In the genomic region with DNA sequence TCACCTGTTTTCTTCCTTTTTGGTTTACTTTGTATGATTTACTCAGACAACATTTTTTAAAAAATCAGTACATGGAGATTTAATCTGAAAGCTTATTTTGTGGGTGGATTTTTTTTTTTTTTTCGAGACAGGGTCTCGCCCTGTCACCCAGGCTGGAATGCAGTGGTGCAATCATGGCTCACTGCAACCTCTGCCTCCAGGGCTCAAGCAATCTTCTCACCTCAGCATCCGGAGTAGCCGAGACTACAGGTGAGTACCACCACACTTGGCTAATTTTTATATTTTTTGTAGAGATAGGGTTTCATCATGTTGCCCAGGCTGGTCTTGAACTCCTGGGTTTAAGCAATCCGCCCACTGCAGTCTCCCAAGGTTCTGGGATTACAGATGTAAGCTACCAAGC, we compare ENCODE assay signal across 12 cellular contexts. TPM values are rescaled to one million over a fixed set of nuclear protein-coding genes. Genes with fewer than 3 reads are reported as not detected.
DNase-seq lines count a peak whose midpoint lies in the region; ATAC-seq, FAIRE-seq and TF ChIP-seq lines count a peak whose summit lies in the region.
"Had no signal": no experiment of that assay in that cellular context is flagged by ENCODE, and none has a peak within 500 bp of the region (broad histone marks: within the 10 kb centered on the region; RNA-seq: fewer than 3 reads in every experiment).

No MANE protein-coding gene starts in this region.

- peak overlapping the region; percentile 71 for H3K27ac Mint-ChIP-seq in activated naive CD4-positive, alpha-beta T cell treated with anti-CD3 and anti-CD28 coated beads, Interleukin-2, amount 50 U/mL, for 24 hours
- H3K27ac Mint-ChIP-seq in activated T-helper 17 cell treated with anti-CD3 and anti-CD28 coated beads, Interleukin-2, amount 50 U/mL, for 72 hours: peak overlapping the region; percentile 100

- no peak overlapping the region for H2AFZ ChIP-seq in HepG2 (ENCODE audit: low read length)

- in situ Hi-C loops in HepG2 (cut with HindIII; ENCODE audit: extremely low pct_ligation_motif_present, low pct_unique_long_range_greater_than_20kb): no loop called here

- intact Hi-C loops in HepG2 (cut with micrococcal nuclease; ENCODE audit: unreplicated experiment) (loop anchor here (10.0 kb wide), 1 partner anchor 132 kb away; a partner anchor contains a TSS), tibial artery (cut with DNase I; ENCODE audit: low total_unique reads) (no loop called here)

- TF ChIP-seq CTCF in HepG2 (CRISPR knock-in tag; IDR thresholded peaks at IDR 0.05) (no peak), tibial artery (IDR thresholded peaks at IDR 0.05) (no peak)

- CTCF ChIA-PET in HepG2 (lab: Yijun Ruan, JAX; ENCODE audit: low intra/inter-chr PET ratio, low total read pairs): no interaction called here

- H3K36me3 ChIP-seq in HepG2 (replicated peaks in 1 of 2; ENCODE audit: control insufficient read depth in 1 of 2, insufficient read depth in 2 of 2, low read length in 2 of 2) (peaks cover 7 to 44% of the 10 kb centered on the region in 2 experiments; a peak in 4 of 5 replicates), tibial artery (peaks cover 18 to 47% (median 30%) of the 10 kb centered on the region in 3 donors)

- H3K4me3 ChIP-seq in HepG2 (replicated peaks in 1 of 3; ENCODE audit: insufficient read depth in 1 of 3, low read depth in 2 of 3, low read length in 3 of 3): peak overlapping the region in 2 of 3 experiments; percentile 88; a peak in 3 of 6 replicates
- H3K4me3 ChIP-seq in tibial artery: no peak overlapping the region
- H3K4me3 ChIP-seq: cardiac muscle cell had no signal

- no peak for DNase-seq in activated naive CD4-positive, alpha-beta T cell treated with anti-CD3 and anti-CD28 coated beads, Interleukin-2, amount 50 U/mL, for 16 hours
- DNase-seq in HepG2 (ENCODE audit: low spot score) (no peak), tibial artery (no peak), dedifferentiated amniotic fluid mesenchymal stem cell (ENCODE audit: extremely low spot score) (no peak), activated gamma-delta T cell (lab: John Stamatoyannopoulos, UW) (no peak)
- DNase-seq in activated CD8-positive, alpha-beta memory T cell treated with anti-CD3 and anti-CD28 coated beads for 24 hours: no peak
- DNase-seq: AML-193, NCI-H1694 had no signal

- no peaks in the 10 kb centered on the region; a peak in 1 of 5 replicates for H3K27me3 ChIP-seq in HepG2 (ENCODE audit: control insufficient read depth in 1 of 2, insufficient read depth in 2 of 2, low read length in 2 of 2)
- no peaks in the 10 kb centered on the region for H3K27me3 ChIP-seq in tibial artery
- H3K27me3 ChIP-seq: cardiac muscle cell had no signal

- peaks cover 74% of the 10 kb centered on the region for H3K79me2 ChIP-seq in HepG2 (ENCODE audit: insufficient read depth, low read length)

- H4K20me1 ChIP-seq in HepG2 (ENCODE audit: insufficient read depth, low read length): peaks cover 5% of the 10 kb centered on the region; the same call in 1 of the 2 replicates

- peak overlapping the region; percentile 84 for H3K4me2 ChIP-seq in HepG2 (ENCODE audit: low read depth, low read length)

- H3K4me1 ChIP-seq in HepG2 (ENCODE audit: insufficient read depth, low read length) (peaks cover 81% of the 10 kb centered on the region), tibial artery (peaks cover 0 to 44% (median 23%) of the 10 kb centered on the region in 4 donors)

- H3K4me1 Mint-ChIP-seq in activated naive CD4-positive, alpha-beta T cell treated with anti-CD3 and anti-CD28 coated beads, Interleukin-2, amount 50 U/mL, for 24 hours: peaks cover 79% of the 10 kb centered on the region
- H3K4me1 Mint-ChIP-seq in activated T-helper 17 cell treated with anti-CD3 and anti-CD28 coated beads, Interleukin-2, amount 50 U/mL, for 72 hours: peaks cover 60% of the 10 kb centered on the region

- peaks cover 31% of the 10 kb centered on the region for H3K36me3 Mint-ChIP-seq in activated naive CD4-positive, alpha-beta T cell treated with anti-CD3 and anti-CD28 coated beads, Interleukin-2, amount 50 U/mL, for 24 hours
- H3K36me3 Mint-ChIP-seq in activated T-helper 17 cell treated with anti-CD3 and anti-CD28 coated beads, Interleukin-2, amount 50 U/mL, for 72 hours (ENCODE audit: low read depth): peaks cover 79% of the 10 kb centered on the region

- no TSS peak for BruUV-seq in HepG2 (replicated peaks; lab: Mats Ljungman, UMichigan)

- no peak for TF ChIP-seq RAD21 in HepG2 (CRISPR knock-in tag; IDR thresholded peaks at IDR 0.05)

- ATAC-seq in activated T-helper 17 cell treated with anti-CD3 and anti-CD28 coated beads, Interleukin-2, amount 50 U/mL, for 72 hours (replicated peaks): no peak
- no peak for ATAC-seq in HepG2

- H3K9ac ChIP-seq in HepG2 (ENCODE audit: insufficient read depth, low read depth, low read length): no peak overlapping the region

- H3K27ac ChIP-seq in HepG2 (ENCODE audit: extremely low read length, insufficient read depth, low read length): peak overlapping the region; percentile 90
- H3K27ac ChIP-seq in tibial artery: peak overlapping the region; percentile 4 to 97
- H3K27ac ChIP-seq: cardiac muscle cell had no signal

- H3K9me3 ChIP-seq in HepG2 (ENCODE audit: low read length): no peaks in the 10 kb centered on the region
- no peaks in the 10 kb centered on the region for H3K9me3 ChIP-seq in tibial artery

- TF ChIP-seq EP300 in HepG2 (IDR thresholded peaks at IDR 0.05; ENCODE audit: low read depth in 2 of 2, low read length in 2 of 2) (no peak), HepG2 (CRISPR knock-in tag; IDR thresholded peaks at IDR 0.05; ENCODE audit: borderline replicate concordance) (no peak)

- H3K9me3 Mint-ChIP-seq in activated naive CD4-positive, alpha-beta T cell treated with anti-CD3 and anti-CD28 coated beads, Interleukin-2, amount 50 U/mL, for 24 hours: no peaks in the 10 kb centered on the region
- H3K9me3 Mint-ChIP-seq in activated T-helper 17 cell treated with anti-CD3 and anti-CD28 coated beads, Interleukin-2, amount 50 U/mL, for 72 hours: peaks cover 3% of the 10 kb centered on the region

- WGBS in HepG2 (ENCODE audit: low lambda C conversion rate): 64% methylated on average over 5 of the region's 5 CpGs

- peak overlapping the region; percentile 63 for H3K4me3 Mint-ChIP-seq in activated naive CD4-positive, alpha-beta T cell treated with anti-CD3 and anti-CD28 coated beads, Interleukin-2, amount 50 U/mL, for 24 hours
- peak overlapping the region; percentile 100 for H3K4me3 Mint-ChIP-seq in activated T-helper 17 cell treated with anti-CD3 and anti-CD28 coated beads, Interleukin-2, amount 50 U/mL, for 72 hours

- POLR2A ChIA-PET in HepG2 (lab: Yijun Ruan, JAX): interaction anchor here (1.4 to 6.7 kb wide), 4 partner anchors 18 to 30 kb away, joined by 6 to 59 read pairs (median 40); a partner anchor contains a TSS

- no peak for FAIRE-seq in HepG2 (lab: Jason Lieb, UNC)

- H3K27me3 Mint-ChIP-seq in activated naive CD4-positive, alpha-beta T cell treated with anti-CD3 and anti-CD28 coated beads, Interleukin-2, amount 50 U/mL, for 24 hours: no peaks in the 10 kb centered on the region
- H3K27me3 Mint-ChIP-seq in activated T-helper 17 cell treated with anti-CD3 and anti-CD28 coated beads, Interleukin-2, amount 50 U/mL, for 72 hours: no peaks in the 10 kb centered on the region

- no peak for TF ChIP-seq POLR2A in HepG2 (IDR thresholded peaks at IDR 0.05; ENCODE audit: insufficient read depth in 1 of 2, low read depth in 2 of 2, low read length in 2 of 2)

RNA-seq across cellular contexts. Expression of a gene that starts 2.5 kb away (rescaled TPM):
- 100 to 1,000 TPM; 226 to 258 TPM for total RNA-seq in activated T-helper 17 cell treated with anti-CD3 and anti-CD28 coated beads, Interleukin-2, amount 50 U/mL, for 72 hours
- total RNA-seq in HepG2 (2016; rRNA removed; fragmentation: Illumina TruSeq; extraction: Trizol): 300 and 418 TPM in 2 replicates
- total RNA-seq in HepG2 (2016; cell fraction: cytosol; rRNA removed; fragmentation: Illumina TruSeq; extraction: Trizol; ENCODE audit: low read depth): 151 and 179 TPM in 2 replicates
- 301 and 437 TPM in 2 replicates for total RNA-seq in HepG2 (2016; cell fraction: insoluble cytoplasmic fraction; rRNA removed; fragmentation: Illumina TruSeq; extraction: Trizol)
- 192 and 211 TPM in 2 replicates for total RNA-seq in HepG2 (2016; cell fraction: membrane; rRNA removed; fragmentation: Illumina TruSeq; extraction: Trizol)
- total RNA-seq in HepG2 (2016; cell fraction: nucleus; rRNA removed; fragmentation: Illumina TruSeq; extraction: Trizol): 110 and 113 TPM in 2 replicates
- polyA plus RNA-seq in HepG2 (2011; rRNA removed): 152 and 228 TPM in 2 replicates
- 147 and 153 TPM in 2 replicates for polyA plus RNA-seq in HepG2 (2011; cell fraction: cytosol; rRNA removed)
- polyA plus RNA-seq in HepG2 (2011; cell fraction: nucleus; rRNA removed): 37.4 and 37.5 TPM in 2 replicates
- 165 and 247 TPM in 2 replicates for polyA plus RNA-seq in HepG2 (2012)
- polyA plus RNA-seq in HepG2 (2016; cell fraction: cytosol; fragmentation: Illumina TruSeq; extraction: Trizol; ENCODE audit: low read depth): 177 and 202 TPM in 2 replicates
- polyA plus RNA-seq in HepG2 (2016; cell fraction: insoluble cytoplasmic fraction; fragmentation: Illumina TruSeq; extraction: Trizol; ENCODE audit: low read depth): 365 and 402 TPM in 2 replicates
- 152 and 182 TPM in 2 replicates for polyA plus RNA-seq in HepG2 (2016; cell fraction: membrane; fragmentation: Illumina TruSeq; extraction: Trizol; ENCODE audit: low read depth)
- polyA plus RNA-seq in HepG2 (2016; cell fraction: nucleus; fragmentation: Illumina TruSeq; extraction: Trizol; ENCODE audit: insufficient read depth, low read depth): 148 and 165 TPM in 2 replicates
- polyA minus RNA-seq in HepG2 (2011; rRNA and poly(A)+ RNA removed; ENCODE audit: low replicate concordance): 30.9 and 42.9 TPM in 2 replicates
- polyA minus RNA-seq in HepG2 (2011; cell fraction: cytosol; rRNA and poly(A)+ RNA removed): 56.1 and 62.9 TPM in 2 replicates
- 58.7 and 65.3 TPM in 2 replicates for polyA minus RNA-seq in HepG2 (2011; cell fraction: nucleus; rRNA and poly(A)+ RNA removed)

RNA-seq across cellular contexts. Expression of a gene that starts 11.7 kb away (rescaled TPM):
- 1 to 10 TPM in 1 of 2 donors, under 1 TPM in 1; 0.28 to 1.4 TPM for total RNA-seq in activated T-helper 17 cell treated with anti-CD3 and anti-CD28 coated beads, Interleukin-2, amount 50 U/mL, for 72 hours
- 2.1 and 3.4 TPM in 2 replicates for total RNA-seq in HepG2 (2016; rRNA removed; fragmentation: Illumina TruSeq; extraction: Trizol)
- 0.61 and 0.97 TPM in 2 replicates for total RNA-seq in HepG2 (2016; cell fraction: cytosol; rRNA removed; fragmentation: Illumina TruSeq; extraction: Trizol; ENCODE audit: low read depth)
- 1.9 and 2.5 TPM in 2 replicates for total RNA-seq in HepG2 (2016; cell fraction: insoluble cytoplasmic fraction; rRNA removed; fragmentation: Illumina TruSeq; extraction: Trizol)
- total RNA-seq in HepG2 (2016; cell fraction: membrane; rRNA removed; fragmentation: Illumina TruSeq; extraction: Trizol): 1.3 and 2.6 TPM in 2 replicates
- total RNA-seq in HepG2 (2016; cell fraction: nucleus; rRNA removed; fragmentation: Illumina TruSeq; extraction: Trizol): 2.4 and 3.2 TPM in 2 replicates
- 5.8 and 7.9 TPM in 2 replicates for polyA plus RNA-seq in HepG2 (2011; rRNA removed)
- polyA plus RNA-seq in HepG2 (2011; cell fraction: cytosol; rRNA removed): 5.4 TPM in 2 replicates
- 3.2 and 4.7 TPM in 2 replicates for polyA plus RNA-seq in HepG2 (2011; cell fraction: nucleus; rRNA removed)
- polyA plus RNA-seq in HepG2 (2012): 2.1 and 4.2 TPM in 2 replicates
- polyA plus RNA-seq in HepG2 (2016; cell fraction: cytosol; fragmentation: Illumina TruSeq; extraction: Trizol; ENCODE audit: low read depth): 1.1 and 1.5 TPM in 2 replicates
- 1.4 and 1.8 TPM in 2 replicates for polyA plus RNA-seq in HepG2 (2016; cell fraction: insoluble cytoplasmic fraction; fragmentation: Illumina TruSeq; extraction: Trizol; ENCODE audit: low read depth)
- 1.1 and 1.6 TPM in 2 replicates for polyA plus RNA-seq in HepG2 (2016; cell fraction: membrane; fragmentation: Illumina TruSeq; extraction: Trizol; ENCODE audit: low read depth)
- polyA plus RNA-seq in HepG2 (2016; cell fraction: nucleus; fragmentation: Illumina TruSeq; extraction: Trizol; ENCODE audit: insufficient read depth, low read depth): 1.4 and 2.0 TPM in 2 replicates
- polyA minus RNA-seq in HepG2 (2011; rRNA and poly(A)+ RNA removed; ENCODE audit: low replicate concordance): 4.8 and 5.9 TPM in 2 replicates
- 0.99 and 3.0 TPM in 2 replicates for polyA minus RNA-seq in HepG2 (2011; cell fraction: cytosol; rRNA and poly(A)+ RNA removed)
- 5.6 and 8.6 TPM in 2 replicates for polyA minus RNA-seq in HepG2 (2011; cell fraction: nucleus; rRNA and poly(A)+ RNA removed)

RNA-seq across cellular contexts. Expression of a gene that starts 25.1 kb away (rescaled TPM):
- under 1 TPM in 1 of 2 donors, not detected in 1; 0.16 TPM for total RNA-seq in activated T-helper 17 cell treated with anti-CD3 and anti-CD28 coated beads, Interleukin-2, amount 50 U/mL, for 72 hours
- total RNA-seq in HepG2 (2016; rRNA removed; fragmentation: Illumina TruSeq; extraction: Trizol): 0.24 and 0.46 TPM in 2 replicates
- 0.40 and 0.53 TPM in 2 replicates for total RNA-seq in HepG2 (2016; cell fraction: cytosol; rRNA removed; fragmentation: Illumina TruSeq; extraction: Trizol; ENCODE audit: low read depth)
- total RNA-seq in HepG2 (2016; cell fraction: insoluble cytoplasmic fraction; rRNA removed; fragmentation: Illumina TruSeq; extraction: Trizol): 0.65 and 0.67 TPM in 2 replicates
- 0.43 and 0.65 TPM in 2 replicates for total RNA-seq in HepG2 (2016; cell fraction: membrane; rRNA removed; fragmentation: Illumina TruSeq; extraction: Trizol)
- total RNA-seq in HepG2 (2016; cell fraction: nucleus; rRNA removed; fragmentation: Illumina TruSeq; extraction: Trizol): 0.69 and 1.0 TPM in 2 replicates
- polyA plus RNA-seq in HepG2 (2011; rRNA removed): 0.16 and 0.38 TPM in 2 replicates
- 0.13 and 0.18 TPM in 2 replicates for polyA plus RNA-seq in HepG2 (2011; cell fraction: cytosol; rRNA removed)
- polyA plus RNA-seq in HepG2 (2011; cell fraction: nucleus; rRNA removed): 0.45 and 0.83 TPM in 2 replicates
- polyA plus RNA-seq in HepG2 (2012): 0.17 and 0.30 TPM in 2 replicates
- 0.80 and 0.89 TPM in 2 replicates for polyA plus RNA-seq in HepG2 (2016; cell fraction: cytosol; fragmentation: Illumina TruSeq; extraction: Trizol; ENCODE audit: low read depth)
- 0.76 and 0.78 TPM in 2 replicates for polyA plus RNA-seq in HepG2 (2016; cell fraction: insoluble cytoplasmic fraction; fragmentation: Illumina TruSeq; extraction: Trizol; ENCODE audit: low read depth)
- 0.47 and 0.61 TPM in 2 replicates for polyA plus RNA-seq in HepG2 (2016; cell fraction: membrane; fragmentation: Illumina TruSeq; extraction: Trizol; ENCODE audit: low read depth)
- 0.81 and 1.2 TPM in 2 replicates for polyA plus RNA-seq in HepG2 (2016; cell fraction: nucleus; fragmentation: Illumina TruSeq; extraction: Trizol; ENCODE audit: insufficient read depth, low read depth)
- 0.12 and 0.26 TPM in 2 replicates for polyA minus RNA-seq in HepG2 (2011; rRNA and poly(A)+ RNA removed; ENCODE audit: low replicate concordance)
- 0.30 TPM in 1 of 2 replicates, not detected in the other for polyA minus RNA-seq in HepG2 (2011; cell fraction: cytosol; rRNA and poly(A)+ RNA removed)
- polyA minus RNA-seq in HepG2 (2011; cell fraction: nucleus; rRNA and poly(A)+ RNA removed): 0.90 and 1.2 TPM in 2 replicates
- total RNA-seq: HT1080 had no signal

Comparison
In these comparisons a context has a peak if more than half of its experiments do, and no peak if none do; other contexts are left out.
1. H3K4me3 ChIP-seq: peak in HepG2 (2 of 3); none in tibial artery (0 of 2).